ENCODE assay signal across 8 cellular contexts in the genomic region with DNA sequence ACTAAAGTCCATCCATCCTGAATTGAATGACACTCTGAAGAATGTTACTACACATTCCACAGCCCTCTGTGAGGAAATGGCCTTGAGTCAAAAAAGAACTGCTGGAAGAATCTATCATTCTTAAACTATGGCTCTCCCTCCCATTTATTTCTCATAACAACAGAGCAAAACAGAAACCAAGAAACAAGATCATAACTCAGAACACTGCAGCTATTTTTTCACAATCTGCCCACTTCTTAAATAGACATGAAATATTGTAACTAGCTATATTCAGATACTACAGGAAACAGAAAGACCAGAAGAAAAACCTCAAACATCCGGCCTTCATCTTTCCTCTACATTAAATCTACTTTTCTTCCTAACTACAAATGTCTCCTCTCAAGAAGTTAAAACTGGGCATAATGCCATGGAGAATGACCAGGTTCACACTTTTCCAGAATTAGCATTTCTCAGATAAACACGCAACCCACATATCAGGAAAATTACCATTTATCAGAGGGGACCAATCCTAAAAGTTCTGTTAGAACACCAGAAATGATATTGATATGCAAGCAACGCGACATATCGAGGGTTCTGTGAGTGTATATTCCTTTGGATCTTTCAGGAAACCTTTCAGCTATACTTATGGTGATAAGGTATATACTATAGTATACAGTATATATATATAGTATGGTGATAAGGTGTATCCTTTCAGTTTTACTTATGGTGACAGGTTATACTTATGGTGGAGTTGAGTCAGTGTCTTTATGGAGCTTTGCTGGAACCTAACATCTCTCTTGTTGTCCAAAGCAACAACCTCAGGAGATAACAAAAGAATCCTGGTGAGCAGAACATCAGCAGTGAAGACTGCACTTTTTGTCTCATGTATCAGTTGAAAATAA.
DNase-seq lines count a peak whose midpoint lies in the region; ATAC-seq and TF ChIP-seq lines count a peak whose summit lies in the region.

No MANE protein-coding gene starts in this region.

- CTCF ChIA-PET in BJ (lab: Yijun Ruan, JAX): interaction anchor here (1.1 to 4.5 kb wide), 3 partner anchors 13 to 270 kb away, joined by 3 to 49 read pairs (median 4); no protein-coding TSS in a partner anchor

- peak overlapping the region; percentile 82 for H3K4me3 Mint-ChIP-seq in activated T-helper 1 cell treated with anti-CD3 and anti-CD28 coated beads, Interleukin-12 subunit alpha, Interleukin-12 subunit beta, Interleukin-2, Interleukin-4 antibody, amounts not matched to agents 30 ng/mL and 10 ng/mL and 1 ng/mL, durations not matched to agents 14 hours and 24 hours and 36 hours

- H3K36me3 Mint-ChIP-seq in activated T-helper 1 cell treated with anti-CD3 and anti-CD28 coated beads, Interleukin-12 subunit alpha, Interleukin-12 subunit beta, Interleukin-2, Interleukin-4 antibody, amounts not matched to agents 30 ng/mL and 10 ng/mL and 1 ng/mL, durations not matched to agents 14 hours and 24 hours and 36 hours (ENCODE audit: low read depth): no peaks in the 10 kb centered on the region

- no peaks in the 10 kb centered on the region for H3K9me3 ChIP-seq in aorta (ENCODE audit: control insufficient read depth, low read length)

- H3K27me3 ChIP-seq in BJ (ENCODE audit: control insufficient read depth, insufficient read depth, low read length): no peaks in the 10 kb centered on the region
- H3K27me3 ChIP-seq in aorta (ENCODE audit: control insufficient read depth in 1 of 2, insufficient read depth in 2 of 2, low read length in 1 of 2): no peaks in the 10 kb centered on the region

- DNase-seq in BJ (ENCODE audit: low read depth) (peak; percentile 55), left kidney (ENCODE audit: low read depth, low spot score) (peak; percentile 46), aorta (no peak)
- DNase-seq in activated T-helper 1 cell treated with anti-CD3 and anti-CD28 coated beads, Interleukin-12 subunit alpha, Interleukin-12 subunit beta, Interleukin-2, Interleukin-4 antibody, amounts not matched to agents 30 ng/mL and 10 ng/mL and 1 ng/mL, durations not matched to agents 14 hours and 24 hours and 36 hours (ENCODE audit: low spot score): no peak
- DNase-seq in NK-92 treated with Interleukin-12 subunit alpha and Interleukin-12 subunit beta, amount 100 ng/mL, for 24 hours (lab: John Stamatoyannopoulos, UW): no peak
- DNase-seq in activated CD8-positive, alpha-beta memory T cell treated with anti-CD3 and anti-CD28 coated beads for 24 hours: no peak

- no peak for TF ChIP-seq CTCF in BJ (IDR thresholded peaks at IDR 0.05; ENCODE audit: insufficient read depth, low read depth, low read length)

- POLR2A ChIA-PET in BJ (lab: Charles Lee): interaction anchor here (0.6 kb wide), 1 partner anchor 270 kb away, joined by 4 read pairs; no protein-coding TSS in a partner anchor

- H3K9me3 Mint-ChIP-seq in activated T-helper 1 cell treated with anti-CD3 and anti-CD28 coated beads, Interleukin-12 subunit alpha, Interleukin-12 subunit beta, Interleukin-2, Interleukin-4 antibody, amounts not matched to agents 30 ng/mL and 10 ng/mL and 1 ng/mL, durations not matched to agents 14 hours and 24 hours and 36 hours: no peaks in the 10 kb centered on the region

- ATAC-seq in GM19324 (IDR thresholded peaks at IDR 0.05; ENCODE audit: low FRiP score, unreplicated experiment) (peak; percentile 36), HG03457 (IDR thresholded peaks at IDR 0.05; ENCODE audit: unreplicated experiment) (peak; percentile 48), aorta (ENCODE audit: low FRiP score) (no peak)

- no peak overlapping the region for H3K4me3 ChIP-seq in BJ (ENCODE audit: low read depth, low read length)
- H3K4me3 ChIP-seq in aorta (ENCODE audit: low read length in 2 of 2): no peak overlapping the region

- no peaks in the 10 kb centered on the region for H3K27me3 Mint-ChIP-seq in activated T-helper 1 cell treated with anti-CD3 and anti-CD28 coated beads, Interleukin-12 subunit alpha, Interleukin-12 subunit beta, Interleukin-2, Interleukin-4 antibody, amounts not matched to agents 30 ng/mL and 10 ng/mL and 1 ng/mL, durations not matched to agents 14 hours and 24 hours and 36 hours (ENCODE audit: insufficient read depth)

- peak overlapping the region; percentile 10 to 97 for H3K27ac ChIP-seq in aorta (ENCODE audit: low read depth in 1 of 2, low read length in 2 of 2)

- intact Hi-C loops in activated T-helper 1 cell treated with anti-CD3 and anti-CD28 coated beads, Interleukin-12 subunit alpha, Interleukin-12 subunit beta, Interleukin-2, Interleukin-4 antibody, amounts not matched to agents 30 ng/mL and 10 ng/mL and 1 ng/mL, durations not matched to agents 14 hours and 24 hours and 36 hours (cut with micrococcal nuclease): loop anchor here (1.0 to 10.0 kb wide), 13 partner anchors 20 to 1030 kb away; a partner anchor contains a TSS
- intact Hi-C loops in aorta (cut with DNase I): loop anchor here (2.0 to 10.0 kb wide), 5 partner anchors 110 to 247 kb away; a partner anchor contains a TSS

- H3K4me1 ChIP-seq in aorta (ENCODE audit: control insufficient read depth in 1 of 2, insufficient read depth in 2 of 2, low read length in 2 of 2): peaks cover 0 to 4% of the 10 kb centered on the region in 2 donors

- peaks cover 52% of the 10 kb centered on the region for H3K4me1 Mint-ChIP-seq in activated T-helper 1 cell treated with anti-CD3 and anti-CD28 coated beads, Interleukin-12 subunit alpha, Interleukin-12 subunit beta, Interleukin-2, Interleukin-4 antibody, amounts not matched to agents 30 ng/mL and 10 ng/mL and 1 ng/mL, durations not matched to agents 14 hours and 24 hours and 36 hours (ENCODE audit: low read depth)

- H3K27ac Mint-ChIP-seq in activated T-helper 1 cell treated with anti-CD3 and anti-CD28 coated beads, Interleukin-12 subunit alpha, Interleukin-12 subunit beta, Interleukin-2, Interleukin-4 antibody, amounts not matched to agents 30 ng/mL and 10 ng/mL and 1 ng/mL, durations not matched to agents 14 hours and 24 hours and 36 hours: peak overlapping the region; percentile 88

- H3K36me3 ChIP-seq in BJ (ENCODE audit: control insufficient read depth, insufficient read depth, low read length): no peaks in the 10 kb centered on the region
- no peaks in the 10 kb centered on the region for H3K36me3 ChIP-seq in aorta (ENCODE audit: control insufficient read depth in 1 of 2, insufficient read depth in 2 of 2, low read length in 1 of 2)

- WGBS in aorta, 2 donors: 39 to 40% methylated on average over 5 of the region's 5 CpGs

Comparison
In these comparisons a context has a peak if more than half of its experiments do, and no peak if none do; other contexts are left out.
1. DNase-seq: peak in BJ (single experiment) and left kidney (single experiment); none in activated T-helper 1 cell treated with anti-CD3 and anti-CD28 coated beads, Interleukin-12 subunit alpha, Interleukin-12 subunit beta, Interleukin-2, Interleukin-4 antibody, amounts not matched to agents 30 ng/mL and 10 ng/mL and 1 ng/mL, durations not matched to agents 14 hours and 24 hours and 36 hours (single experiment), aorta (0 of 2), NK-92 treated with Interleukin-12 subunit alpha and Interleukin-12 subunit beta, amount 100 ng/mL, for 24 hours (single experiment) and activated CD8-positive, alpha-beta memory T cell treated with anti-CD3 and anti-CD28 coated beads for 24 hours (single experiment).